ENCODE assay signal across 27 cellular contexts in genomic region chr14:61655777-61656176, GRCh38. TPM values are rescaled to one million over a fixed set of nuclear protein-coding genes. Genes with fewer than 3 reads are reported as not detected.
A peak's percentile ranks its signal among the peaks of the same experiment; 100 is the strongest.
DNase-seq lines count a peak whose midpoint lies in the region; ATAC-seq, FAIRE-seq and TF ChIP-seq lines count a peak whose summit lies in the region.
"Had no signal": no experiment of that assay in that cellular context is flagged by ENCODE, and none has a peak within 500 bp of the region (broad histone marks: within the 10 kb centered on the region; RNA-seq: fewer than 3 reads in every experiment).

No MANE protein-coding gene starts in this region.

- H3K27ac ChIP-seq in CD4-positive, alpha-beta memory T cell (ENCODE audit: low read depth, low read length), result no peak overlapping the region
- no peak overlapping the region for H3K27ac ChIP-seq in K562 (ENCODE audit: extremely low read depth, low read depth, low read length)
- H3K27ac ChIP-seq: SJSA1 had no signal

- H3K9me3 ChIP-seq in CD4-positive, alpha-beta memory T cell (ENCODE audit: control insufficient read depth in 1 of 2, low read length in 2 of 2), result no peaks in the 10 kb centered on the region
- H3K9me3 ChIP-seq in K562 (replicated peaks; ENCODE audit: control insufficient read depth, insufficient read depth, low read depth, low read length), result no peaks in the 10 kb centered on the region
- H3K9me3 ChIP-seq: SJSA1 had no signal

- H3K4me1 Mint-ChIP-seq in activated CD4-positive, alpha-beta memory T cell treated with anti-CD3 and anti-CD28 coated beads, Interleukin-2, amount 10 ng/mL, durations not matched to agents 7 days and 5 days, result peaks cover 57% of the 10 kb centered on the region
- peaks cover 30% of the 10 kb centered on the region for H3K4me1 Mint-ChIP-seq in activated CD4-positive, alpha-beta memory T cell treated with anti-CD3 and anti-CD28 coated beads for 36 hours (ENCODE audit: low read depth)
- peaks cover 25 to 59% (median 37%) of the 10 kb centered on the region in 4 donors for H3K4me1 Mint-ChIP-seq in CD4-positive, alpha-beta memory T cell
- H3K4me1 Mint-ChIP-seq in T-helper 1 cell treated with Interleukin-12 subunit alpha and Interleukin-12 subunit beta and Interleukin-4 antibody, amounts not matched to agents 30 μg/mL and 1 μg/mL, for 36 hours (ENCODE audit: low read depth), result peaks cover 45% of the 10 kb centered on the region

- H2AFZ ChIP-seq in K562 (ENCODE audit: low read depth, low read length), result no peak overlapping the region

- no peaks in the 10 kb centered on the region for H3K79me2 ChIP-seq in K562 (ENCODE audit: control insufficient read depth, insufficient read depth, low read length)

- no peak overlapping the region for H3K9ac ChIP-seq in K562 (ENCODE audit: insufficient read depth in 1 of 2, low read depth in 2 of 2, low read length in 2 of 2)

- H3K4me3 Mint-ChIP-seq in activated CD4-positive, alpha-beta memory T cell treated with anti-CD3 and anti-CD28 coated beads, Interleukin-2, amount 10 ng/mL, durations not matched to agents 7 days and 5 days, result no peak overlapping the region
- H3K4me3 Mint-ChIP-seq in activated CD4-positive, alpha-beta memory T cell treated with anti-CD3 and anti-CD28 coated beads for 36 hours, result no peak overlapping the region
- H3K4me3 Mint-ChIP-seq in CD4-positive, alpha-beta memory T cell, result peak overlapping the region in 2 of 8 donors; percentile 19 to 41
- no peak overlapping the region for H3K4me3 Mint-ChIP-seq in T-helper 1 cell treated with Interleukin-12 subunit alpha and Interleukin-12 subunit beta and Interleukin-4 antibody, amounts not matched to agents 30 μg/mL and 1 μg/mL, for 36 hours
- H3K4me3 Mint-ChIP-seq: CD14-positive monocyte had no signal

- no peaks in the 10 kb centered on the region for H3K9me1 ChIP-seq in K562 (ENCODE audit: control insufficient read depth, insufficient read depth, low read length)

- no peak for TF ChIP-seq EP300 in K562 (IDR thresholded peaks at IDR 0.05; ENCODE audit: low read length)

- no peak for ATAC-seq in K562
- ATAC-seq: HCT116 had no signal

- WGBS in K562 (ENCODE audit: insufficient coverage, low coverage, missing lambda C conversion rate), result 0% methylated on average over 3 of the region's 3 CpGs

- in situ Hi-C loops in K562 (cut with MboI), result no loop called here

- no TSS peak for BruUV-seq in K562 (replicated peaks; lab: Mats Ljungman, UMichigan)

- H3K4me3 ChIP-seq in CD4-positive, alpha-beta memory T cell (ENCODE audit: low read length in 2 of 2), result no peak overlapping the region
- no peak overlapping the region for H3K4me3 ChIP-seq in K562
- H3K4me3 ChIP-seq: SJSA1 had no signal

- no peaks in the 10 kb centered on the region for H4K20me1 ChIP-seq in K562 (replicated peaks; ENCODE audit: control insufficient read depth, insufficient read depth, low read length)

- no peaks in the 10 kb centered on the region for H3K36me3 ChIP-seq in CD4-positive, alpha-beta memory T cell (ENCODE audit: insufficient read depth, low read length)
- no peaks in the 10 kb centered on the region for H3K36me3 ChIP-seq in K562 (ENCODE audit: control insufficient read depth, insufficient read depth, low read length)
- H3K36me3 ChIP-seq: BE2C, SJSA1 had no signal

- TF ChIP-seq CTCF in K562 (IDR thresholded peaks at IDR 0.05 in 2 of 3, conservative IDR thresholded peaks at IDR 0.05 in 1 of 3; ENCODE audit: insufficient read depth in 2 of 3, low read depth in 1 of 3, low read length in 3 of 3), result no peak

- no peak for TF ChIP-seq POLR2A in K562 (conservative IDR thresholded peaks at IDR 0.05)

- intact Hi-C loops in activated CD4-positive, alpha-beta memory T cell treated with anti-CD3 and anti-CD28 coated beads for 36 hours (cut with micrococcal nuclease), result no loop called here
- intact Hi-C loops in CD4-positive, alpha-beta memory T cell (cut with micrococcal nuclease), result no loop called here
- intact Hi-C loops in K562 (cut with micrococcal nuclease), result no loop called here

- peaks cover 9% of the 10 kb centered on the region for H3K27me3 Mint-ChIP-seq in activated CD4-positive, alpha-beta memory T cell treated with anti-CD3 and anti-CD28 coated beads, Interleukin-2, amount 10 ng/mL, durations not matched to agents 7 days and 5 days
- H3K27me3 Mint-ChIP-seq in activated CD4-positive, alpha-beta memory T cell treated with anti-CD3 and anti-CD28 coated beads for 36 hours, result no peaks in the 10 kb centered on the region
- no peaks in the 10 kb centered on the region for H3K27me3 Mint-ChIP-seq in CD4-positive, alpha-beta memory T cell
- no peaks in the 10 kb centered on the region for H3K27me3 Mint-ChIP-seq in T-helper 1 cell treated with Interleukin-12 subunit alpha and Interleukin-12 subunit beta and Interleukin-4 antibody, amounts not matched to agents 30 μg/mL and 1 μg/mL, for 36 hours (ENCODE audit: low read depth)

- POLR2A ChIA-PET in activated CD4-positive, alpha-beta memory T cell treated with anti-CD3 and anti-CD28 coated beads, Interleukin-2, amount 10 ng/mL, durations not matched to agents 7 days and 5 days (lab: Charles Lee), result interaction anchor here (1.2 to 2.1 kb wide), 4 partner anchors 39 to 124 kb away, joined by 4 to 10 read pairs (median 6); partner anchors contain the start of gene HIF1A
- POLR2A ChIA-PET in activated CD4-positive, alpha-beta memory T cell treated with anti-CD3 and anti-CD28 coated beads for 36 hours (lab: Charles Lee), result interaction anchor here (1.7 kb wide), 1 partner anchor 39 kb away, joined by 4 read pairs; the partner anchor contains the start of gene HIF1A
- POLR2A ChIA-PET in CD4-positive, alpha-beta memory T cell (lab: Charles Lee; ENCODE audit: partially characterized antibody), result interaction anchor here (0.6 to 1.6 kb wide), 4 partner anchors 13 to 50 kb away, joined by 3 to 8 read pairs (median 3); partner anchors contain the start of gene HIF1A
- POLR2A ChIA-PET in K562 (lab: Yijun Ruan, JAX), result no interaction called here

- no peak for TF ChIP-seq RAD21 in K562 (CRISPR knock-in tag; conservative IDR thresholded peaks at IDR 0.05 in 1 of 2, IDR thresholded peaks at IDR 0.05 in 1 of 2)

- no peak for FAIRE-seq in K562 (lab: Jason Lieb, UNC)
- FAIRE-seq: GM19239 had no signal

- peaks cover 6% of the 10 kb centered on the region for H3K9me3 Mint-ChIP-seq in activated CD4-positive, alpha-beta memory T cell treated with anti-CD3 and anti-CD28 coated beads, Interleukin-2, amount 10 ng/mL, durations not matched to agents 7 days and 5 days
- peaks cover 2% of the 10 kb centered on the region for H3K9me3 Mint-ChIP-seq in activated CD4-positive, alpha-beta memory T cell treated with anti-CD3 and anti-CD28 coated beads for 36 hours
- peaks cover 0 to 3% (median 0%) of the 10 kb centered on the region in 8 donors for H3K9me3 Mint-ChIP-seq in CD4-positive, alpha-beta memory T cell
- peaks cover 13% of the 10 kb centered on the region for H3K9me3 Mint-ChIP-seq in T-helper 1 cell treated with Interleukin-12 subunit alpha and Interleukin-12 subunit beta and Interleukin-4 antibody, amounts not matched to agents 30 μg/mL and 1 μg/mL, for 36 hours
- H3K9me3 Mint-ChIP-seq: CD14-positive monocyte had no signal

- CTCF ChIA-PET in activated CD4-positive, alpha-beta memory T cell treated with anti-CD3 and anti-CD28 coated beads, Interleukin-2, amount 10 ng/mL, durations not matched to agents 7 days and 5 days (lab: Charles Lee), result interaction anchor here (0.9 kb wide), 2 partner anchors 57 to 183 kb away, joined by 3 read pairs; no protein-coding TSS in a partner anchor
- CTCF ChIA-PET in activated CD4-positive, alpha-beta memory T cell treated with anti-CD3 and anti-CD28 coated beads for 36 hours (lab: Charles Lee), result interaction anchor here (1.0 kb wide), 2 partner anchors 117 to 180 kb away, joined by 3 read pairs; no protein-coding TSS in a partner anchor
- CTCF ChIA-PET in CD4-positive, alpha-beta memory T cell (lab: Charles Lee; ENCODE audit: partially characterized antibody), result interaction anchor here (1.6 kb wide), 1 partner anchor 36 kb away, joined by 3 read pairs; no protein-coding TSS in a partner anchor
- CTCF ChIA-PET in K562 (lab: Yijun Ruan, JAX; ENCODE audit: low intra/inter-chr PET ratio), result no interaction called here

- H3K27ac Mint-ChIP-seq in activated CD4-positive, alpha-beta memory T cell treated with anti-CD3 and anti-CD28 coated beads, Interleukin-2, amount 10 ng/mL, durations not matched to agents 7 days and 5 days, result peak overlapping the region; percentile 45
- no peak overlapping the region for H3K27ac Mint-ChIP-seq in activated CD4-positive, alpha-beta memory T cell treated with anti-CD3 and anti-CD28 coated beads for 36 hours
- peak overlapping the region in 5 of 7 donors; percentile 18 to 87 (median 60) for H3K27ac Mint-ChIP-seq in CD4-positive, alpha-beta memory T cell
- peak overlapping the region; percentile 77 for H3K27ac Mint-ChIP-seq in T-helper 1 cell treated with Interleukin-12 subunit alpha and Interleukin-12 subunit beta and Interleukin-4 antibody, amounts not matched to agents 30 μg/mL and 1 μg/mL, for 36 hours

- no peak overlapping the region for H3K4me2 ChIP-seq in K562 (ENCODE audit: insufficient read depth, low read length)

- DNase-seq in activated CD4-positive, alpha-beta memory T cell treated with anti-CD3 and anti-CD28 coated beads, Interleukin-2, amount 10 ng/mL, durations not matched to agents 7 days and 5 days, result no peak
- DNase-seq in activated CD4-positive, alpha-beta memory T cell treated with anti-CD3 and anti-CD28 coated beads for 36 hours, result no peak
- no peak for DNase-seq in CD4-positive, alpha-beta memory T cell
- DNase-seq in K562 (ENCODE audit: extremely low read depth in 1 of 4, low spot score in 3 of 4), result no peak
- DNase-seq in medulla oblongata (ENCODE audit: extremely low spot score), result no peak
- DNase-seq in superior temporal gyrus (ENCODE audit: extremely low spot score), result no peak
- no peak for DNase-seq in occipital lobe (lab: John Stamatoyannopoulos, UW)
- DNase-seq: 8988T; ACHN; BE2C; DMS153; KBM-7; MV-4-11; NCI-H1105; NCI-H1436 treated with DMSO at 0.1 percent for 48 hours; NCI-H187 treated with DMSO at 0.1 percent for 48 hours; NCI-H2171 treated with DMSO at 0.1 percent for 48 hours; NCI-H524; NCI-H82; NK-92 treated with Interleukin-12 subunit alpha and Interleukin-12 subunit beta, amount 100 ng/mL, for 24 hours; Right ventricle myocardium superior; RPMI8226 had no signal

- peaks cover 25% of the 10 kb centered on the region for H3K4me1 ChIP-seq in CD4-positive, alpha-beta memory T cell (ENCODE audit: insufficient read depth, low read length)
- H3K4me1 ChIP-seq in K562 (replicated peaks in 1 of 2; ENCODE audit: control insufficient read depth in 2 of 2, insufficient read depth in 2 of 2, low read length in 2 of 2), result no peaks in the 10 kb centered on the region; a peak in 1 of 5 replicates

- no peaks in the 10 kb centered on the region for H3K27me3 ChIP-seq in CD4-positive, alpha-beta memory T cell (ENCODE audit: insufficient read depth, low read length)
- no peaks in the 10 kb centered on the region; a peak in 2 of 5 replicates for H3K27me3 ChIP-seq in K562 (ENCODE audit: control insufficient read depth in 2 of 2, insufficient read depth in 2 of 2, low read length in 2 of 2)
- H3K27me3 ChIP-seq: BE2C, SJSA1 had no signal

- H3K36me3 Mint-ChIP-seq in activated CD4-positive, alpha-beta memory T cell treated with anti-CD3 and anti-CD28 coated beads, Interleukin-2, amount 10 ng/mL, durations not matched to agents 7 days and 5 days (ENCODE audit: low read depth), result peaks cover 24% of the 10 kb centered on the region
- peaks cover 3% of the 10 kb centered on the region for H3K36me3 Mint-ChIP-seq in activated CD4-positive, alpha-beta memory T cell treated with anti-CD3 and anti-CD28 coated beads for 36 hours
- no peaks in the 10 kb centered on the region for H3K36me3 Mint-ChIP-seq in CD4-positive, alpha-beta memory T cell
- peaks cover 10% of the 10 kb centered on the region for H3K36me3 Mint-ChIP-seq in T-helper 1 cell treated with Interleukin-12 subunit alpha and Interleukin-12 subunit beta and Interleukin-4 antibody, amounts not matched to agents 30 μg/mL and 1 μg/mL, for 36 hours (ENCODE audit: low read depth)
- H3K36me3 Mint-ChIP-seq: CD14-positive monocyte had no signal

RNA-seq across cellular contexts. Expression of gene HIF1A, which starts 39.5 kb away (rescaled TPM):
- 100 to 1,000 TPM; 153 to 158 TPM for total RNA-seq in activated CD4-positive, alpha-beta memory T cell treated with anti-CD3 and anti-CD28 coated beads, Interleukin-2, amount 10 ng/mL, durations not matched to agents 7 days and 5 days
- 100 to 1,000 TPM; 283 to 287 TPM for total RNA-seq in activated CD4-positive, alpha-beta memory T cell treated with anti-CD3 and anti-CD28 coated beads for 36 hours
- 10 to 100 TPM; 84.7 to 87.1 TPM for total RNA-seq in CD4-positive, alpha-beta memory T cell
- polyA plus RNA-seq in CD4-positive, alpha-beta memory T cell, result 10 to 100 TPM; 82.5 to 83.7 TPM
- 27.0 and 107 TPM in 2 replicates for total RNA-seq in K562 (2011; cell fraction: chromatin; rRNA removed; ENCODE audit: low replicate concordance)
- total RNA-seq in K562 (2011; cell fraction: nucleolus; rRNA removed), result 13.0 and 20.8 TPM in 2 replicates
- 34.8 and 40.5 TPM in 2 replicates for total RNA-seq in K562 (2011; cell fraction: nucleoplasm; rRNA removed)
- total RNA-seq in K562 (2014; rRNA removed) (19.7 and 24.2 TPM in 2 replicates), K562 (2014; rRNA removed; fragmentation: Illumina TruSeq; extraction: Trizol) (29.3 and 32.3 TPM in 2 replicates), K562 (2015; rRNA removed; fragmentation: Illumina TruSeq; extraction: Trizol) (31.9 and 33.0 TPM in 2 replicates), K562 (2021) (29.4 and 32.7 TPM in 2 replicates), occipital lobe (140 TPM)
- polyA plus RNA-seq in K562 (2011; rRNA removed) (18.3 and 20.2 TPM in 2 replicates), K562 (2014; fragmentation: Illumina TruSeq; extraction: Trizol) (32.7 and 35.3 TPM in 2 replicates), K562 (2014; fragmentation: Nextera tagmentation; extraction: Ambion mirVana) (1 to 10 TPM; 5.9 to 7.5 TPM), K562 (2014; rRNA removed) (18.5 and 21.1 TPM in 2 replicates)
- polyA plus RNA-seq in K562 (2011; cell fraction: cytosol; rRNA removed), result 6.5 and 7.0 TPM in 2 replicates
- polyA plus RNA-seq in K562 (2011; cell fraction: nucleus; rRNA removed), result 13.5 and 14.8 TPM in 2 replicates
- 13.5 and 15.5 TPM in 2 replicates for polyA plus RNA-seq in K562 (2012)
- polyA minus RNA-seq in K562 (2011; rRNA and poly(A)+ RNA removed), result 53.8 and 55.7 TPM in 2 replicates
- polyA minus RNA-seq in K562 (2011; cell fraction: cytosol; rRNA and poly(A)+ RNA removed), result 15.6 and 19.3 TPM in 2 replicates
- 19.5 and 22.0 TPM in 2 replicates for polyA minus RNA-seq in K562 (2011; cell fraction: nucleus; rRNA and poly(A)+ RNA removed)
